In genomic region chr4:56655627-56656345, GRCh38 we compare ENCODE assay signal across 8 cellular contexts. TPM values are rescaled to one million over a fixed set of nuclear protein-coding genes. Genes with fewer than 3 reads are reported as not detected.
DNase-seq lines count a peak whose midpoint lies in the region; ATAC-seq and TF ChIP-seq lines count a peak whose summit lies in the region.
"Had no signal": no experiment of that assay in that cellular context is flagged by ENCODE, and none has a peak within 500 bp of the region (broad histone marks: within the 10 kb centered on the region; RNA-seq: fewer than 3 reads in every experiment).

No MANE protein-coding gene starts in this region.

- POLR2A ChIA-PET in HEK293 (lab: Yijun Ruan, JAX), result interaction anchor here (0.7 kb wide), 1 partner anchor 121 kb away, joined by 4 read pairs; no protein-coding TSS in a partner anchor
- POLR2A ChIA-PET in activated CD8-positive, alpha-beta T cell treated with anti-CD3 and anti-CD28 coated beads for 36 hours (lab: Charles Lee), result interaction anchor here (0.6 to 1.4 kb wide), 2 partner anchors 15 to 90 kb away, joined by 5 to 8 read pairs; no protein-coding TSS in a partner anchor

- peak; percentile 47 for ATAC-seq in activated CD8-positive, alpha-beta T cell treated with anti-CD3 and anti-CD28 coated beads for 36 hours
- ATAC-seq in natural killer cell treated with Interleukin-12 subunit alpha and Interleukin-12 subunit beta and Interleukin-15 and Interleukin-18, amount 100 ng/mL, for 72 hours, result peak; percentile 58 to 72
- ATAC-seq in GM18505 (IDR thresholded peaks at IDR 0.05; ENCODE audit: unreplicated experiment) (no peak), HG03571 (IDR thresholded peaks at IDR 0.05; ENCODE audit: unreplicated experiment) (no peak)

- no peak for TF ChIP-seq POLR2A in esophagus squamous epithelium (IDR thresholded peaks at IDR 0.05)
- TF ChIP-seq POLR2A in uterus (IDR thresholded peaks at IDR 0.05), result no peak
- no peak for TF ChIP-seq POLR2A in GM18505 (IDR thresholded peaks at IDR 0.05; ENCODE audit: borderline replicate concordance, extremely low read depth, insufficient read depth, insufficient read length)

- H3K4me1 ChIP-seq in HEK293 (ENCODE audit: control insufficient read depth, insufficient read depth, low read length), result peaks cover 26% of the 10 kb centered on the region
- peaks cover 14 to 63% (median 32%) of the 10 kb centered on the region in 3 donors for H3K4me1 ChIP-seq in esophagus squamous epithelium
- peaks cover 0 to 7% of the 10 kb centered on the region in 2 donors for H3K4me1 ChIP-seq in uterus

- peak overlapping the region; percentile 82 for H3K27ac Mint-ChIP-seq in activated CD8-positive, alpha-beta T cell treated with anti-CD3 and anti-CD28 coated beads for 36 hours
- peak overlapping the region; percentile 99 to 100 for H3K27ac Mint-ChIP-seq in natural killer cell treated with Interleukin-12 subunit alpha and Interleukin-12 subunit beta and Interleukin-15 and Interleukin-18, amount 100 ng/mL, for 72 hours

- H3K27me3 ChIP-seq in esophagus squamous epithelium (peaks cover 0 to 30% (median 0%) of the 10 kb centered on the region in 4 donors), uterus (no peaks in the 10 kb centered on the region)

- CTCF ChIA-PET in HEK293 (lab: Yijun Ruan, JAX), result interaction anchor here (0.9 kb wide), 1 partner anchor 16 kb away, joined by 3 read pairs; no protein-coding TSS in a partner anchor
- CTCF ChIA-PET in activated CD8-positive, alpha-beta T cell treated with anti-CD3 and anti-CD28 coated beads for 36 hours (lab: Charles Lee), result interaction anchor here (1.1 kb wide), 1 partner anchor 79 kb away, joined by 4 read pairs; no protein-coding TSS in a partner anchor

- H3K27ac ChIP-seq in HEK293 (ENCODE audit: extremely low read depth, low read depth, low read length), result peak overlapping the region; percentile 70; the same call in 1 of the 2 replicates
- H3K27ac ChIP-seq in esophagus squamous epithelium, result peak overlapping the region; percentile 80 to 88 (median 84)
- H3K27ac ChIP-seq in uterus, result peak overlapping the region; percentile 79 to 83

- H3K9me3 ChIP-seq in HEK293 (ENCODE audit: control insufficient read depth, insufficient read depth, low read depth, low read length), result no peaks in the 10 kb centered on the region
- H3K9me3 ChIP-seq in esophagus squamous epithelium, result no peaks in the 10 kb centered on the region
- no peaks in the 10 kb centered on the region for H3K9me3 ChIP-seq in uterus

- H3K4me3 Mint-ChIP-seq in activated CD8-positive, alpha-beta T cell treated with anti-CD3 and anti-CD28 coated beads for 36 hours, result peak overlapping the region; percentile 84
- H3K4me3 Mint-ChIP-seq in natural killer cell treated with Interleukin-12 subunit alpha and Interleukin-12 subunit beta and Interleukin-15 and Interleukin-18, amount 100 ng/mL, for 72 hours, result peak overlapping the region; percentile 89

- DNase-seq in activated CD8-positive, alpha-beta T cell treated with anti-CD3 and anti-CD28 coated beads for 36 hours, result peak; percentile 46
- DNase-seq in esophagus squamous epithelium (lab: John Stamatoyannopoulos, UW), result no peak
- DNase-seq in natural killer cell treated with Interleukin-12 subunit alpha and Interleukin-12 subunit beta and Interleukin-15 and Interleukin-18, amount 100 ng/mL, for 72 hours (ENCODE audit: low spot score), result no peak
- peak in 1 of 2 donors; percentile 31 for DNase-seq in uterus

- TF ChIP-seq CTCF in HEK293 (tag by site-specific recombination; IDR thresholded peaks at IDR 0.05) (no peak), esophagus squamous epithelium (IDR thresholded peaks at IDR 0.05) (no peak), uterus (IDR thresholded peaks at IDR 0.05) (no peak)
- TF ChIP-seq CTCF in activated CD8-positive, alpha-beta T cell treated with anti-CD3 and anti-CD28 coated beads for 36 hours (IDR thresholded peaks at IDR 0.05), result no peak

- H3K9me3 Mint-ChIP-seq in activated CD8-positive, alpha-beta T cell treated with anti-CD3 and anti-CD28 coated beads for 36 hours, result no peaks in the 10 kb centered on the region
- H3K9me3 Mint-ChIP-seq in natural killer cell treated with Interleukin-12 subunit alpha and Interleukin-12 subunit beta and Interleukin-15 and Interleukin-18, amount 100 ng/mL, for 72 hours, result no peaks in the 10 kb centered on the region

- peaks cover 25% of the 10 kb centered on the region for H3K27me3 Mint-ChIP-seq in activated CD8-positive, alpha-beta T cell treated with anti-CD3 and anti-CD28 coated beads for 36 hours
- no peaks in the 10 kb centered on the region for H3K27me3 Mint-ChIP-seq in natural killer cell treated with Interleukin-12 subunit alpha and Interleukin-12 subunit beta and Interleukin-15 and Interleukin-18, amount 100 ng/mL, for 72 hours

- peaks cover 9% of the 10 kb centered on the region for H3K36me3 Mint-ChIP-seq in activated CD8-positive, alpha-beta T cell treated with anti-CD3 and anti-CD28 coated beads for 36 hours (ENCODE audit: low read depth)
- H3K36me3 Mint-ChIP-seq in natural killer cell treated with Interleukin-12 subunit alpha and Interleukin-12 subunit beta and Interleukin-15 and Interleukin-18, amount 100 ng/mL, for 72 hours, result peaks cover 18% of the 10 kb centered on the region

- WGBS in esophagus squamous epithelium, 2 donors, result 0 to 17% methylated on average over 1 to 3 of the region's 79 CpGs

- no peaks in the 10 kb centered on the region for H3K36me3 ChIP-seq in HEK293 (ENCODE audit: control insufficient read depth in 2 of 2, insufficient read depth in 1 of 2, low read length in 2 of 2)
- H3K36me3 ChIP-seq in esophagus squamous epithelium, result no peaks in the 10 kb centered on the region
- H3K36me3 ChIP-seq in uterus, result no peaks in the 10 kb centered on the region

- peaks cover 55% of the 10 kb centered on the region for H3K4me1 Mint-ChIP-seq in activated CD8-positive, alpha-beta T cell treated with anti-CD3 and anti-CD28 coated beads for 36 hours (ENCODE audit: low read depth)
- H3K4me1 Mint-ChIP-seq in natural killer cell treated with Interleukin-12 subunit alpha and Interleukin-12 subunit beta and Interleukin-15 and Interleukin-18, amount 100 ng/mL, for 72 hours (ENCODE audit: low read depth in 2 of 2), result peaks cover 55 to 62% of the 10 kb centered on the region in 2 donors

- intact Hi-C loops in activated CD8-positive, alpha-beta T cell treated with anti-CD3 and anti-CD28 coated beads for 36 hours (cut with micrococcal nuclease), result loop anchor here (5.0 kb wide), 1 partner anchor 147 kb away; no protein-coding TSS in a partner anchor
- intact Hi-C loops in esophagus squamous epithelium (cut with DNase I), result no loop called here
- intact Hi-C loops in uterus (cut with DNase I; ENCODE audit: low total_unique reads), result no loop called here

- H3K4me3 ChIP-seq in HEK293 (ENCODE audit: low read depth, low read length) (peak overlapping the region; percentile 47), esophagus squamous epithelium (peak overlapping the region; percentile 55 to 83 (median 68)), uterus (peak overlapping the region; percentile 47 to 49)

TF ChIP-seq in HEK293, 187 proteins besides CTCF, POLR2A, EP300 and RAD21 (continues in another document):
- TF ChIP-seq ZXDB (tag by site-specific recombination; IDR thresholded peaks at IDR 0.05), result peak; percentile 60; the same call in 1 of the 2 replicates
- peak; percentile 81; the same call in 1 of the 2 replicates for TF ChIP-seq ZBTB48 (tag by site-specific recombination; IDR thresholded peaks at IDR 0.05)
- peak; percentile 48; the same call in 1 of the 2 replicates for TF ChIP-seq ZNF76 (tag by site-specific recombination; IDR thresholded peaks at IDR 0.05; ENCODE audit: borderline replicate concordance, low read depth)
- TF ChIP-seq ZIC2 (tag by site-specific recombination; IDR thresholded peaks at IDR 0.05), result peak; percentile 88
- TF ChIP-seq ZNF423 (tag by site-specific recombination; IDR thresholded peaks at IDR 0.05), result peak; percentile 81
- TF ChIP-seq ZNF426 (tag by site-specific recombination; IDR thresholded peaks at IDR 0.05), result no peak
- TF ChIP-seq ZBTB26 (tag by site-specific recombination; optimal IDR thresholded peaks at IDR 0.05), result peak; percentile 67
- TF ChIP-seq ZNF549 (tag by site-specific recombination; IDR thresholded peaks at IDR 0.05), result no peak
- TF ChIP-seq HOXC10 (CRISPR knock-in tag; IDR thresholded peaks at IDR 0.05), result no peak
- peak; percentile 74; the same call in 1 of the 2 replicates for TF ChIP-seq ZNF341 (tag by site-specific recombination; IDR thresholded peaks at IDR 0.05; ENCODE audit: low read depth)
- peak; percentile 64 for TF ChIP-seq PATZ1 (tag by site-specific recombination; IDR thresholded peaks at IDR 0.05)
- TF ChIP-seq ZNF112 (tag by site-specific recombination; IDR thresholded peaks at IDR 0.05), result no peak

RNA-seq across cellular contexts. Expression of gene HOPX, which starts 25.3 kb away (rescaled TPM):
- total RNA-seq in activated CD8-positive, alpha-beta T cell treated with anti-CD3 and anti-CD28 coated beads for 36 hours, result 10 to 100 TPM; 55.8 to 58.7 TPM
- total RNA-seq in esophagus squamous epithelium, result 100 to 1,000 TPM; 319 to 373 (median 338) TPM
- 100 to 1,000 TPM; 100 to 281 TPM for total RNA-seq in natural killer cell treated with Interleukin-12 subunit alpha and Interleukin-12 subunit beta and Interleukin-15 and Interleukin-18, amount 100 ng/mL, for 72 hours
- total RNA-seq in uterus, result 10 to 100 TPM in 2 of 4 donors, 1 to 10 TPM in 2; 6.0 to 37.4 (median 17.4) TPM
- total RNA-seq: SK-MEL-5 had no signal

Comparison
In these comparisons a context has a peak if more than half of its experiments do, and no peak if none do; other contexts are left out.
1. ATAC-seq: peak in activated CD8-positive, alpha-beta T cell treated with anti-CD3 and anti-CD28 coated beads for 36 hours (single experiment) and natural killer cell treated with Interleukin-12 subunit alpha and Interleukin-12 subunit beta and Interleukin-15 and Interleukin-18, amount 100 ng/mL, for 72 hours (2 of 2); none in GM18505 (single experiment) and HG03571 (single experiment).
2. Peak in every context shown above with its lines, with median percentiles within 50 percentile points of each other: H3K27ac ChIP-seq and H3K4me3 ChIP-seq.